In genomic region chr1:78619446-78619802, GRCh38 we compare ENCODE assay signal across 8 cellular contexts. TPM values are rescaled to one million over a fixed set of nuclear protein-coding genes. Genes with fewer than 3 reads are reported as not detected.
DNase-seq lines count a peak whose midpoint lies in the region; ATAC-seq and TF ChIP-seq lines count a peak whose summit lies in the region.

No MANE protein-coding gene starts in this region.

- peaks cover 59% of the 10 kb centered on the region for H3K4me1 Mint-ChIP-seq in central memory CD8-positive, alpha-beta T cell
- peaks cover 35% of the 10 kb centered on the region for H3K4me1 Mint-ChIP-seq in osteocyte (ENCODE audit: unreplicated experiment)

- no peaks in the 10 kb centered on the region for H3K27me3 Mint-ChIP-seq in central memory CD8-positive, alpha-beta T cell
- H3K27me3 Mint-ChIP-seq in osteocyte (ENCODE audit: unreplicated experiment): peaks cover 5% of the 10 kb centered on the region

- H3K4me3 Mint-ChIP-seq in central memory CD8-positive, alpha-beta T cell: peak overlapping the region; percentile 75
- H3K4me3 Mint-ChIP-seq in osteocyte (ENCODE audit: unreplicated experiment): peak overlapping the region; percentile 67

- no peaks in the 10 kb centered on the region for H3K9me3 Mint-ChIP-seq in central memory CD8-positive, alpha-beta T cell
- peaks cover 3% of the 10 kb centered on the region for H3K9me3 Mint-ChIP-seq in osteocyte (ENCODE audit: unreplicated experiment)

- intact Hi-C loops in left colon (cut with DNase I, micrococcal nuclease): loop anchor here in 1 of 2 donors (10.0 kb wide), 1 partner anchor 55 kb away; no protein-coding TSS in a partner anchor

- peak overlapping the region; percentile 89 for H3K27ac Mint-ChIP-seq in central memory CD8-positive, alpha-beta T cell (ENCODE audit: low read depth)
- H3K27ac Mint-ChIP-seq in osteocyte (ENCODE audit: unreplicated experiment): peak overlapping the region; percentile 70

- TF ChIP-seq CTCF in osteocyte (IDR thresholded peaks at IDR 0.05): no peak

- H3K36me3 Mint-ChIP-seq in central memory CD8-positive, alpha-beta T cell (ENCODE audit: insufficient read depth): peaks cover 2% of the 10 kb centered on the region
- H3K36me3 Mint-ChIP-seq in osteocyte (ENCODE audit: unreplicated experiment): peaks cover 6% of the 10 kb centered on the region

- ATAC-seq in GM19397 (IDR thresholded peaks at IDR 0.05; ENCODE audit: unreplicated experiment): peak; percentile 5
- peak; percentile 11 for ATAC-seq in HG03342 (IDR thresholded peaks at IDR 0.05; ENCODE audit: unreplicated experiment)
- ATAC-seq in central memory CD8-positive, alpha-beta T cell (replicated peaks; ENCODE audit: extremely low read depth, poor library complexity, severe bottlenecking): no peak
- no peak for ATAC-seq in left colon
- ATAC-seq in HG03520 (IDR thresholded peaks at IDR 0.05; ENCODE audit: unreplicated experiment): no peak
- ATAC-seq in HG03571 (IDR thresholded peaks at IDR 0.05; ENCODE audit: unreplicated experiment): no peak

- DNase-seq in central memory CD8-positive, alpha-beta T cell (ENCODE audit: low spot score in 2 of 2): no peak
- DNase-seq in osteocyte (ENCODE audit: extremely low spot score, unreplicated experiment) (no peak), left colon (no peak), NCI-H2107 treated with DMSO at 0.1 percent for 48 hours (lab: John Stamatoyannopoulos, UW; ENCODE audit: unreplicated experiment) (no peak)

RNA-seq across cellular contexts. Expression of gene IFI44L, which starts 0.8 kb away (rescaled TPM):
- total RNA-seq in osteocyte: 21.2 and 22.1 TPM in 2 replicates
- total RNA-seq in left colon: 1 to 10 TPM; 1.6 to 3.0 TPM

RNA-seq across cellular contexts. Expression of gene IFI44, which starts 30.2 kb away (rescaled TPM):
- 14.2 and 19.7 TPM in 2 replicates for total RNA-seq in osteocyte
- 1 to 10 TPM; 3.9 to 6.0 TPM for total RNA-seq in left colon

Comparison
In these comparisons a context has a peak if more than half of its experiments do, and no peak if none do; other contexts are left out.
1. ATAC-seq: peak in GM19397 (single experiment) and HG03342 (single experiment); none in central memory CD8-positive, alpha-beta T cell (single experiment), left colon (single experiment), HG03520 (single experiment) and HG03571 (single experiment).